ENCODE assay signal across 8 cellular contexts in the genomic region with DNA sequence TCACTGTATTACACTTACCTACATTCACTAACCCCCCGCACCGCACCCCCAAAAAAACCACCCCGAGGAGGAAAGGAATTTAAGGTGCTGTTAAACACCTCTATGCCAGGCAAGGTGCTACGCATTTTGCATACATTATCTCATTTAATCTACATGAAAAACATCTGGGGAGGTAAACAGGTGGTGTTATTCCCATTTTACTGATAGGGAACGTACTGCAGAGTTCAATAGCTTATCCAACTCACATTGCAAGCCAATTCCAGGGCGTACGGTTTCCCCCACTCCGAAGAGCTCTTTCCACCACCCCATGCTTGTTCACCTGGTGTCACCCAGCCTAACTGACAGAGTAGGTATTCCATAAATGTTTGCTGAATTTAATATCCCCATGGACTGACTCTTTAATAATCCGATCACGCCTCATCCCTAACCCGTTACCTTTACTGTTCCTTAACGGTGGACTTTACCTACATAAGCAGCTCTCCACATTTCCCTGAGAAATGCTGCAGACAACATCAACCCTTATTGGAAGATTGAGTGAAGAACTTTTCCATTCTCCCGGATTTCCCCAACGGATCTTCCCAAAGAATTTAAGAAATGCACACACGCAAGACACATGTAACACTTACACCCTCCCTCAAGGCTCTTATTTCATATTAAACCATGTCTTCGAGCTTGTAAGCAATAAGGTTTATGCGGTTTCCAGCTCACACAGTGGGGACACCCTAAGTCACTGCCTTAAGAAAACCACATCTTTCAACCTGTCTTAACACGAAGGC. TPM values are rescaled to one million over a fixed set of nuclear protein-coding genes. Genes with fewer than 3 reads are reported as not detected.
DNase-seq lines count a peak whose midpoint lies in the region; ATAC-seq and TF ChIP-seq lines count a peak whose summit lies in the region.

No MANE protein-coding gene starts in this region.

- H3K4me1 Mint-ChIP-seq in naive B cell = peaks cover 13 to 21% (median 16%) of the 10 kb centered on the region in 3 donors

- no peak overlapping the region for H3K27ac Mint-ChIP-seq in naive B cell

- H3K36me3 ChIP-seq in heart left ventricle = no peaks in the 10 kb centered on the region
- no peaks in the 10 kb centered on the region for H3K36me3 ChIP-seq in ectodermal cell (ENCODE audit: control insufficient read depth, insufficient read depth, low read length)

- peaks cover 70 to 84% (median 72%) of the 10 kb centered on the region in 3 donors for H3K27me3 Mint-ChIP-seq in naive B cell

- TF ChIP-seq POLR2A in heart left ventricle (IDR thresholded peaks at IDR 0.05) = no peak

- H3K4me3 ChIP-seq in heart left ventricle = peak overlapping the region; percentile 65 to 98 (median 96)
- H3K4me3 ChIP-seq in ectodermal cell (ENCODE audit: insufficient read depth, low read depth, low read length) = peak overlapping the region; percentile 80

- peaks cover 8 to 13% of the 10 kb centered on the region in 2 donors for H3K36me3 Mint-ChIP-seq in naive B cell

- peaks cover 0 to 7% (median 0%) of the 10 kb centered on the region in 12 donors for H3K9me3 ChIP-seq in heart left ventricle
- H3K9me3 ChIP-seq in ectodermal cell (ENCODE audit: control insufficient read depth, low read length) = no peaks in the 10 kb centered on the region

- DNase-seq in heart left ventricle (no peak), left cardiac atrium (no peak), RPMI8226 (peak; percentile 40), naive B cell (no peak), NCI-H774 (lab: John Stamatoyannopoulos, UW) (no peak), posterior vena cava (ENCODE audit: low spot score) (no peak)

- 6 to 12% (median 6%) methylated on average over 18 of the region's 18 CpGs for WGBS in heart left ventricle, 4 donors
- 1 to 2% methylated on average over 16 to 18 of the region's 18 CpGs for WGBS in ectodermal cell, 2 experiments

- peak overlapping the region; percentile 35 to 87 (median 82) for H3K4me3 Mint-ChIP-seq in naive B cell

- TF ChIP-seq CTCF in heart left ventricle (IDR thresholded peaks at IDR 0.05) = no peak

- no peaks in the 10 kb centered on the region for H3K27me3 ChIP-seq in heart left ventricle
- H3K27me3 ChIP-seq in ectodermal cell (ENCODE audit: control insufficient read depth, insufficient read depth, low read length, poor library complexity, severe bottlenecking) = no peaks in the 10 kb centered on the region

- intact Hi-C loops in heart left ventricle (cut with DNase I) (loop anchor here in 5 of 10 donors (2.0 to 10.0 kb wide), 7 partner anchors 37 to 249 kb away; no protein-coding TSS in a partner anchor), left cardiac atrium (cut with DNase I) (loop anchor here in 1 of 2 donors (10.0 kb wide), 1 partner anchor 151 kb away; no protein-coding TSS in a partner anchor), posterior vena cava (cut with DNase I) (loop anchor here in 1 of 2 donors (10.0 kb wide), 1 partner anchor 101 kb away; no protein-coding TSS in a partner anchor)

- peaks cover 7 to 37% (median 26%) of the 10 kb centered on the region in 7 donors for H3K9me3 Mint-ChIP-seq in naive B cell

- H3K4me1 ChIP-seq in heart left ventricle (peaks cover 0 to 34% (median 12%) of the 10 kb centered on the region in 12 donors), ectodermal cell (ENCODE audit: control insufficient read depth, insufficient read depth, low read length) (peaks cover 12% of the 10 kb centered on the region)

- ATAC-seq in heart left ventricle (peak in 1 of 4 donors; percentile 24), left cardiac atrium (no peak), naive B cell (ENCODE audit: low read depth in 2 of 2) (no peak), GM21576 (IDR thresholded peaks at IDR 0.05; ENCODE audit: unreplicated experiment) (no peak)

- H3K27ac ChIP-seq in heart left ventricle = peak overlapping the region in 9 of 12 donors; percentile 29 to 98 (median 93)
- no peak overlapping the region for H3K27ac ChIP-seq in ectodermal cell (ENCODE audit: insufficient read depth, low read depth, low read length, poor library complexity, severe bottlenecking)

RNA-seq across cellular contexts. Expression of a gene that starts 1.2 kb away (rescaled TPM):
- 10 to 100 TPM; 13.1 to 30.4 (median 16.8) TPM for total RNA-seq in heart left ventricle
- polyA plus RNA-seq in heart left ventricle = 10 to 100 TPM in 1 of 2 donors, 1 to 10 TPM in 1; 3.6 to 10.3 TPM
- 10 to 100 TPM; 17.8 to 39.3 TPM for total RNA-seq in left cardiac atrium
- polyA plus RNA-seq in ectodermal cell (2013, experiment 1 of 4) = 12.5 TPM
- 15.2 TPM for polyA plus RNA-seq in ectodermal cell (2013, experiment 2 of 4)
- polyA plus RNA-seq in ectodermal cell (2013, experiment 3 of 4) = 10.9 TPM
- polyA plus RNA-seq in ectodermal cell (2013, experiment 4 of 4) = 11.8 TPM
- polyA plus RNA-seq in naive B cell (ENCODE audit: low read depth in 6 of 6) = not detected
- total RNA-seq in posterior vena cava = 10 to 100 TPM; 44.0 to 48.4 TPM
